ENCODE assay signal across 1 cellular context in genomic region chr7:113790025-113790424, GRCh38.
TF ChIP-seq lines count a peak whose summit lies in the region.

No MANE protein-coding gene starts in this region.

TF ChIP-seq in IMR-90, 13 proteins besides CTCF, POLR2A, EP300 and RAD21 (continued from another document):
- TF ChIP-seq MXI1 (IDR thresholded peaks at IDR 0.05; ENCODE audit: borderline replicate concordance, low read depth, low read length), result no peak
